ENCODE assay signal across 8 cellular contexts in genomic region chr20:47274449-47275108, GRCh38.
A peak's percentile ranks its signal among the peaks of the same experiment; 100 is the strongest.
DNase-seq lines count a peak whose midpoint lies in the region; ATAC-seq, FAIRE-seq and TF ChIP-seq lines count a peak whose summit lies in the region.

No MANE protein-coding gene starts in this region.

- 49 to 60% (median 54%) methylated on average over 3 of the region's 3 CpGs for WGBS in heart left ventricle, 4 donors
- 36 to 63% (median 63%) methylated on average over 3 of the region's 3 CpGs for WGBS in small intestine, 3 donors

- ATAC-seq in GM21576 (IDR thresholded peaks at IDR 0.05; ENCODE audit: unreplicated experiment): peak; percentile 82
- ATAC-seq in heart left ventricle: peak in 3 of 4 donors; percentile 42 to 82 (median 76)

- H3K27ac Mint-ChIP-seq in IgD-negative memory B cell: peak overlapping the region; percentile 49 to 63 (median 53)
- H3K27ac Mint-ChIP-seq in activated naive CD4-positive, alpha-beta T cell treated with anti-CD3 and anti-CD28 coated beads, Interleukin-2, amount 50 U/mL, for 24 hours: peak overlapping the region; percentile 99

- H3K4me1 ChIP-seq in heart left ventricle (peaks cover 13 to 54% (median 41%) of the 10 kb centered on the region in 12 donors), small intestine (ENCODE audit: control insufficient read depth in 2 of 2, insufficient read depth in 1 of 2, low read depth in 1 of 2, low read length in 1 of 2) (no peaks in the 10 kb centered on the region)

- H3K27ac ChIP-seq in heart left ventricle: peak overlapping the region; percentile 14 to 88 (median 70)
- peak overlapping the region; percentile 0 to 95 for H3K27ac ChIP-seq in small intestine (ENCODE audit: low read depth in 1 of 2, low read length in 1 of 2)

- no peaks in the 10 kb centered on the region for H3K9me3 Mint-ChIP-seq in IgD-negative memory B cell
- H3K9me3 Mint-ChIP-seq in activated naive CD4-positive, alpha-beta T cell treated with anti-CD3 and anti-CD28 coated beads, Interleukin-2, amount 50 U/mL, for 24 hours: no peaks in the 10 kb centered on the region

- no peak overlapping the region for H3K4me3 Mint-ChIP-seq in IgD-negative memory B cell
- H3K4me3 Mint-ChIP-seq in activated naive CD4-positive, alpha-beta T cell treated with anti-CD3 and anti-CD28 coated beads, Interleukin-2, amount 50 U/mL, for 24 hours: peak overlapping the region; percentile 85

- no peaks in the 10 kb centered on the region for H3K9me3 ChIP-seq in heart left ventricle
- no peaks in the 10 kb centered on the region for H3K9me3 ChIP-seq in small intestine (ENCODE audit: control insufficient read depth, low read depth)

- intact Hi-C loops in heart left ventricle (cut with DNase I): loop anchor here (1.0 to 10.0 kb wide), 13 partner anchors 38 to 520 kb away; partner anchors contain the start of genes NCOA3 (in 2 of the 10) and ZMYND8 (in 1 of the 10)

- peak in 1 of 2 donors; percentile 24 for TF ChIP-seq POLR2A in heart left ventricle (IDR thresholded peaks at IDR 0.05)

- no peak for FAIRE-seq in small intestine (lab: Jason Lieb, UNC)

- peaks cover 16 to 27% (median 16%) of the 10 kb centered on the region in 3 donors for H3K4me1 Mint-ChIP-seq in IgD-negative memory B cell
- peaks cover 29% of the 10 kb centered on the region for H3K4me1 Mint-ChIP-seq in activated naive CD4-positive, alpha-beta T cell treated with anti-CD3 and anti-CD28 coated beads, Interleukin-2, amount 50 U/mL, for 24 hours

- H3K36me3 Mint-ChIP-seq in IgD-negative memory B cell: peaks cover 6% of the 10 kb centered on the region
- peaks cover 6% of the 10 kb centered on the region for H3K36me3 Mint-ChIP-seq in activated naive CD4-positive, alpha-beta T cell treated with anti-CD3 and anti-CD28 coated beads, Interleukin-2, amount 50 U/mL, for 24 hours

- TF ChIP-seq CTCF in heart left ventricle (IDR thresholded peaks at IDR 0.05): no peak

- H3K36me3 ChIP-seq in heart left ventricle: peaks cover 0 to 68% (median 25%) of the 10 kb centered on the region in 9 donors
- peaks cover 0 to 11% of the 10 kb centered on the region in 2 donors for H3K36me3 ChIP-seq in small intestine (ENCODE audit: control insufficient read depth in 2 of 2, insufficient read depth in 2 of 2, low read length in 2 of 2)

- no peak overlapping the region for H3K4me3 ChIP-seq in heart left ventricle
- no peak overlapping the region for H3K4me3 ChIP-seq in small intestine (ENCODE audit: low read depth in 1 of 2, low read length in 2 of 2)

- DNase-seq in DMS53 treated with DMSO at 0.1 percent for 48 hours (lab: John Stamatoyannopoulos, UW; ENCODE audit: unreplicated experiment) (peak; percentile 60), heart left ventricle (no peak), small intestine (no peak), GDM1 (lab: John Stamatoyannopoulos, UW) (no peak), NCI-H187 (lab: John Stamatoyannopoulos, UW) (no peak)

- H3K27me3 ChIP-seq in heart left ventricle (no peaks in the 10 kb centered on the region), small intestine (ENCODE audit: control insufficient read depth in 2 of 2, insufficient read depth in 2 of 2, low read length in 2 of 2) (no peaks in the 10 kb centered on the region)

- no peaks in the 10 kb centered on the region for H3K27me3 Mint-ChIP-seq in IgD-negative memory B cell
- no peaks in the 10 kb centered on the region for H3K27me3 Mint-ChIP-seq in activated naive CD4-positive, alpha-beta T cell treated with anti-CD3 and anti-CD28 coated beads, Interleukin-2, amount 50 U/mL, for 24 hours
